27 cellular contexts compared by ENCODE assay signal in genomic region chr3:128567141-128567540, GRCh38.
"Had no signal": no experiment of that assay in that cellular context is flagged by ENCODE, and none has a peak within 500 bp of the region (broad histone marks: within the 10 kb centered on the region; RNA-seq: fewer than 3 reads in every experiment).

No MANE protein-coding gene starts in this region.

- H3K4me2 ChIP-seq: neural progenitor cell had no signal

- H3K4me3 Mint-ChIP-seq: mesothelial cell of epicardium; naive B cell; natural killer cell; nephron progenitor cell; neural progenitor cell; stimulated activated effector memory CD8-positive, alpha-beta T cell treated with anti-CD3 and anti-CD28 coated beads, Interleukin-12 subunit alpha, Interleukin-12 subunit beta, amount 100 ng/mL, for 72 hours; stimulated activated naive CD8-positive, alpha-beta T cell treated with anti-CD3 and anti-CD28 coated beads, Interleukin-15, Interleukin-2, amounts not matched to agents 100 ng/mL and 50 ng/mL, for 24 hours; type B pancreatic cell had no signal

- H3K36me3 Mint-ChIP-seq: mesothelial cell of epicardium; naive B cell; natural killer cell; neural progenitor cell; stimulated activated effector memory CD8-positive, alpha-beta T cell treated with anti-CD3 and anti-CD28 coated beads, Interleukin-12 subunit alpha, Interleukin-12 subunit beta, amount 100 ng/mL, for 72 hours; type B pancreatic cell had no signal

- H3K27ac Mint-ChIP-seq: mesothelial cell of epicardium; naive B cell; natural killer cell; nephron progenitor cell; progenitor cell of endocrine pancreas; stimulated activated effector memory CD8-positive, alpha-beta T cell treated with anti-CD3 and anti-CD28 coated beads, Interleukin-12 subunit alpha, Interleukin-12 subunit beta, amount 100 ng/mL, for 72 hours; stimulated activated naive CD8-positive, alpha-beta T cell treated with anti-CD3 and anti-CD28 coated beads, Interleukin-15, Interleukin-2, amounts not matched to agents 100 ng/mL and 50 ng/mL, for 24 hours; type B pancreatic cell had no signal

- H3K9ac ChIP-seq: neural progenitor cell had no signal

- H3K27ac ChIP-seq: neural progenitor cell, ovary, skin epidermis, suprapubic skin, thoracic aorta, tibial artery, vagina had no signal

- H3K9me3 Mint-ChIP-seq: mesothelial cell of epicardium; naive B cell; natural killer cell; nephron progenitor cell; neural progenitor cell; stimulated activated effector memory CD8-positive, alpha-beta T cell treated with anti-CD3 and anti-CD28 coated beads, Interleukin-12 subunit alpha, Interleukin-12 subunit beta, amount 100 ng/mL, for 72 hours; stimulated activated naive CD8-positive, alpha-beta T cell treated with anti-CD3 and anti-CD28 coated beads, Interleukin-15, Interleukin-2, amounts not matched to agents 100 ng/mL and 50 ng/mL, for 24 hours; type B pancreatic cell had no signal

- DNase-seq: hippocampal formation; kidney glomerular epithelial cell; left cardiac atrium; lower lobe of right lung; mammary epithelial cell; mesenchymal stem cell; naive B cell; natural killer cell; nephron progenitor cell; ovary; retina; right cardiac atrium; stimulated activated CD4-positive, alpha-beta T cell treated with anti-CD3 and anti-CD28 coated beads, Interleukin-4, amount 100 ng/mL, for 24 hours; stimulated activated naive CD4-positive, alpha-beta T cell had no signal

- H3K36me3 ChIP-seq: lower lobe of right lung, neural progenitor cell, ovary, suprapubic skin, thoracic aorta, tibial artery, vagina had no signal

- H2AFZ ChIP-seq: neural progenitor cell had no signal

- H3K4me1 Mint-ChIP-seq: naive B cell; natural killer cell; neural progenitor cell; stimulated activated effector memory CD8-positive, alpha-beta T cell treated with anti-CD3 and anti-CD28 coated beads, Interleukin-12 subunit alpha, Interleukin-12 subunit beta, amount 100 ng/mL, for 72 hours had no signal

- ATAC-seq: left cardiac atrium, left lobe of liver, lower lobe of right lung, natural killer cell, right cardiac atrium, sciatic nerve had no signal

- H3K4me1 ChIP-seq: suprapubic skin, tibial artery, vagina had no signal

- H3K4me3 ChIP-seq: lower lobe of right lung, neural progenitor cell, ovary, skin epidermis, suprapubic skin, thoracic aorta, tibial artery, vagina had no signal

- H3K9me3 ChIP-seq: lower lobe of right lung, ovary, suprapubic skin, thoracic aorta, tibial artery, vagina had no signal

- H3K27me3 ChIP-seq: neural progenitor cell, ovary, vagina had no signal
